In the genomic region with DNA sequence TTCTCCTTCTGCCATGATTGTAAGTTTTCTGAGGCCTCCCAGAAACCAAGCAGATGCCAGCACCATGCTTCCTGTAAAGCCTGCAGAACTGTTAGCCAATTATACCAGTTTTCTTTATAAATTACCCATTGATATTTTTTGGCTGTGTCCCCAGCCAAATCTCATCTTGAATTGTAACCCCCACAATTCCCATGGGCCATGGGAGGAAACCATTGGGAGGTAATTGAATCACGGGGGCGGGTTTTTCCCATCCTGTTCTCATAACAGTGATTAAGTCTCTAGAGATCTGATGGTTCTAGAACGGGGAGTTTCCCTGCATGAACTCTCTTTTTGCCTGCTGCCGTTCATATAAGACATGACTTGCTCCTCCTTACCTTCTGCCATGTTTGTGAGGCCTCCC, we compare ENCODE assay signal across 36 cellular contexts.
"Had no signal": no experiment of that assay in that cellular context is flagged by ENCODE, and none has a peak within 500 bp of the region (broad histone marks: within the 10 kb centered on the region; RNA-seq: fewer than 3 reads in every experiment).

No MANE protein-coding gene starts in this region.

- H3K27me3 ChIP-seq: MG63 had no signal

- H3K36me3 ChIP-seq: MG63 had no signal

- H3K9me3 ChIP-seq: MG63 had no signal

- H3K4me3 ChIP-seq: MG63 had no signal

- DNase-seq: Kasumi-1, MG63, MM.1S, MV-4-11, NCI-H1048, NCI-H1092, NCI-H1092 treated with DMSO at 0.1 percent for 48 hours, NCI-H1105, NCI-H1105 treated with DMSO at 0.1 percent for 48 hours, NCI-H1417, NCI-H1417 treated with DMSO at 0.1 percent for 48 hours, NCI-H1436, NCI-H1436 treated with DMSO at 0.1 percent for 48 hours, NCI-H146, NCI-H1694, NCI-H1694 treated with DMSO at 0.1 percent for 48 hours, NCI-H187, NCI-H187 treated with DMSO at 0.1 percent for 48 hours, NCI-H1930, NCI-H2029, NCI-H2029 treated with DMSO at 0.1 percent for 48 hours, NCI-H2081, NCI-H2081 treated with DMSO at 0.1 percent for 48 hours, NCI-H2107, NCI-H2171, NCI-H2171 treated with DMSO at 0.1 percent for 48 hours, NCI-H2227 treated with DMSO at 0.1 percent for 48 hours, NCI-H226, NCI-H345, NCI-H446, NCI-H446 treated with DMSO at 0.1 percent for 48 hours, NCI-H510A, NCI-H510A treated with DMSO at 0.1 percent for 48 hours, NCI-H524, NCI-H524 treated with DMSO at 0.1 percent for 48 hours, NCI-H526 had no signal
